In genomic region chr9:28610339-28610738, GRCh38 we compare ENCODE assay signal across 30 cellular contexts.
"Had no signal": no experiment of that assay in that cellular context is flagged by ENCODE, and none has a peak within 500 bp of the region (broad histone marks: within the 10 kb centered on the region; RNA-seq: fewer than 3 reads in every experiment).

No MANE protein-coding gene starts in this region.

- H3K9ac ChIP-seq: parathyroid adenoma had no signal

- H3K4me1 Mint-ChIP-seq: naive thymus-derived CD8-positive, alpha-beta T cell; nephron progenitor cell; neural crest cell; stimulated activated effector memory CD8-positive, alpha-beta T cell treated with anti-CD3 and anti-CD28 coated beads, Interleukin-12 subunit alpha, Interleukin-12 subunit beta, amount 100 ng/mL, for 72 hours; stimulated activated naive B cell treated with anti-CD40 and anti-IgM and Interleukin-4, amounts not matched to agents 10 μg/mL and 1 μg/mL and 100 μg/mL, for 72 hours had no signal

- H3K27me3 ChIP-seq: neutrophil, ovary, right lobe of liver, sigmoid colon, stomach, thyroid gland, tibial nerve, upper lobe of left lung, uterus had no signal

- ATAC-seq: naive thymus-derived CD8-positive, alpha-beta T cell; natural killer cell treated with Interleukin-12 subunit alpha and Interleukin-12 subunit beta and Interleukin-15 and Interleukin-18, amount 100 ng/mL, for 72 hours; psoas muscle; right cardiac atrium; right lobe of liver; stimulated activated effector memory CD8-positive, alpha-beta T cell treated with anti-CD3 and anti-CD28 coated beads, Interleukin-12 subunit alpha, Interleukin-12 subunit beta, amount 100 ng/mL, for 72 hours; stimulated activated naive B cell treated with anti-CD40 and anti-IgM and Interleukin-4, amounts not matched to agents 10 μg/mL and 1 μg/mL and 100 μg/mL, for 72 hours had no signal

- H3K27ac ChIP-seq: neutrophil, ovary, parathyroid adenoma, psoas muscle, right lobe of liver, sigmoid colon, stomach, thoracic aorta, thyroid gland, tibial nerve, upper lobe of left lung, uterus had no signal

- H3K9me3 Mint-ChIP-seq: natural killer cell treated with Interleukin-12 subunit alpha and Interleukin-12 subunit beta and Interleukin-15 and Interleukin-18, amount 100 ng/mL, for 72 hours; nephron progenitor cell; neural crest cell; stimulated activated naive B cell treated with anti-CD40 and anti-IgM and Interleukin-4, amounts not matched to agents 10 μg/mL and 1 μg/mL and 100 μg/mL, for 72 hours; stimulated activated naive CD8-positive, alpha-beta T cell treated with anti-CD3 and anti-CD28 coated beads, Interleukin-15, Interleukin-2, amounts not matched to agents 100 ng/mL and 50 ng/mL, for 24 hours had no signal

- H3K4me3 Mint-ChIP-seq: naive thymus-derived CD8-positive, alpha-beta T cell; natural killer cell treated with Interleukin-12 subunit alpha and Interleukin-12 subunit beta and Interleukin-15 and Interleukin-18, amount 100 ng/mL, for 72 hours; nephron progenitor cell; neural crest cell; stimulated activated effector memory CD8-positive, alpha-beta T cell treated with anti-CD3 and anti-CD28 coated beads, Interleukin-12 subunit alpha, Interleukin-12 subunit beta, amount 100 ng/mL, for 72 hours; stimulated activated naive B cell treated with anti-CD40 and anti-IgM and Interleukin-4, amounts not matched to agents 10 μg/mL and 1 μg/mL and 100 μg/mL, for 72 hours; stimulated activated naive CD8-positive, alpha-beta T cell treated with anti-CD3 and anti-CD28 coated beads, Interleukin-15, Interleukin-2, amounts not matched to agents 100 ng/mL and 50 ng/mL, for 24 hours had no signal

- H3K4me1 ChIP-seq: parathyroid adenoma, psoas muscle, right lobe of liver, sigmoid colon, stomach, thyroid gland, tibial nerve, upper lobe of left lung, uterus had no signal

- H2AFZ ChIP-seq: parathyroid adenoma had no signal

- H3K27me3 Mint-ChIP-seq: naive thymus-derived CD8-positive, alpha-beta T cell; natural killer cell treated with Interleukin-12 subunit alpha and Interleukin-12 subunit beta and Interleukin-15 and Interleukin-18, amount 100 ng/mL, for 72 hours; progenitor cell of endocrine pancreas; stimulated activated naive B cell treated with anti-CD40 and anti-IgM and Interleukin-4, amounts not matched to agents 10 μg/mL and 1 μg/mL and 100 μg/mL, for 72 hours; stimulated activated naive CD8-positive, alpha-beta T cell treated with anti-CD3 and anti-CD28 coated beads, Interleukin-15, Interleukin-2, amounts not matched to agents 100 ng/mL and 50 ng/mL, for 24 hours had no signal

- H3K36me3 ChIP-seq: neutrophil, ovary, right lobe of liver, sigmoid colon, stomach, thoracic aorta, thyroid gland, tibial nerve, upper lobe of left lung, uterus had no signal

- H3K27ac Mint-ChIP-seq: naive thymus-derived CD8-positive, alpha-beta T cell; natural killer cell treated with Interleukin-12 subunit alpha and Interleukin-12 subunit beta and Interleukin-15 and Interleukin-18, amount 100 ng/mL, for 72 hours; nephron progenitor cell; progenitor cell of endocrine pancreas; stimulated activated effector memory CD8-positive, alpha-beta T cell treated with anti-CD3 and anti-CD28 coated beads, Interleukin-12 subunit alpha, Interleukin-12 subunit beta, amount 100 ng/mL, for 72 hours; stimulated activated naive B cell treated with anti-CD40 and anti-IgM and Interleukin-4, amounts not matched to agents 10 μg/mL and 1 μg/mL and 100 μg/mL, for 72 hours; stimulated activated naive CD8-positive, alpha-beta T cell treated with anti-CD3 and anti-CD28 coated beads, Interleukin-15, Interleukin-2, amounts not matched to agents 100 ng/mL and 50 ng/mL, for 24 hours had no signal

- H3K9me3 ChIP-seq: neutrophil, ovary, psoas muscle, right lobe of liver, sigmoid colon, stomach, thoracic aorta, thyroid gland, tibial nerve, upper lobe of left lung, uterus had no signal

- H3K4me3 ChIP-seq: ovary, psoas muscle, right lobe of liver, sigmoid colon, stomach, thoracic aorta, thyroid gland, tibial nerve, upper lobe of left lung, uterus had no signal

- H3K79me2 ChIP-seq: parathyroid adenoma had no signal

- DNase-seq: naive thymus-derived CD8-positive, alpha-beta T cell; nephron progenitor cell; nucleus accumbens; ovary; posterior cingulate gyrus; psoas muscle; right cardiac atrium; right lobe of liver; sigmoid colon; small intestine; stimulated activated CD4-positive, alpha-beta T cell treated with anti-CD3 and anti-CD28 coated beads, Interleukin-15, amount 100 ng/mL, for 24 hours; stimulated activated CD4-positive, alpha-beta T cell treated with anti-CD3 and anti-CD28 coated beads, Interleukin-2, amount 100 ng/mL, for 24 hours; stimulated activated CD4-positive, alpha-beta T cell treated with anti-CD3 and anti-CD28 coated beads, Interleukin-2, amount 100 ng/mL, for 48 hours; stimulated activated CD4-positive, alpha-beta T cell treated with anti-CD3 and anti-CD28 coated beads, Interleukin-4, amount 100 ng/mL, for 24 hours; stimulated activated naive B cell treated with anti-CD40 and anti-IgM and Interleukin-4, amounts not matched to agents 10 μg/mL and 1 μg/mL and 100 μg/mL, for 72 hours; stimulated activated naive CD4-positive, alpha-beta T cell treated with Interleukin-2 at 50 U/mL for 16 hours; stomach; thyroid gland; trophoblast cell; upper lobe of left lung; uterus had no signal

- H3K36me3 Mint-ChIP-seq: naive thymus-derived CD8-positive, alpha-beta T cell; natural killer cell treated with Interleukin-12 subunit alpha and Interleukin-12 subunit beta and Interleukin-15 and Interleukin-18, amount 100 ng/mL, for 72 hours; stimulated activated effector memory CD8-positive, alpha-beta T cell treated with anti-CD3 and anti-CD28 coated beads, Interleukin-12 subunit alpha, Interleukin-12 subunit beta, amount 100 ng/mL, for 72 hours; stimulated activated naive B cell treated with anti-CD40 and anti-IgM and Interleukin-4, amounts not matched to agents 10 μg/mL and 1 μg/mL and 100 μg/mL, for 72 hours had no signal
